In genomic region chr12:7639571-7640122, GRCh38 we compare ENCODE assay signal across 10 cellular contexts. TPM values are rescaled to one million over a fixed set of nuclear protein-coding genes. Genes with fewer than 3 reads are reported as not detected.
A peak's percentile ranks its signal among the peaks of the same experiment; 100 is the strongest.
DNase-seq lines count a peak whose midpoint lies in the region; ATAC-seq and TF ChIP-seq lines count a peak whose summit lies in the region.
"Not testable (repeated sequence)": the region's sequence is repeated elsewhere in the genome, so short reads cannot be mapped to it uniquely, and the experiment has no call there.
"Had no signal": no experiment of that assay in that cellular context is flagged by ENCODE, and none has a peak within 500 bp of the region (broad histone marks: within the 10 kb centered on the region; RNA-seq: fewer than 3 reads in every experiment).

No MANE protein-coding gene starts in this region.

- BruUV-seq in OCI-LY7 (replicated peaks; lab: Mats Ljungman, UMichigan) = not testable (repeated sequence)

- not testable (repeated sequence) for H3K27me3 ChIP-seq in CD4-positive, alpha-beta memory T cell (ENCODE audit: insufficient read depth, low read length); vagina
- peaks cover 0 to 59% (median 18%) of the 10 kb centered on the region in 7 donors for H3K27me3 ChIP-seq in heart right ventricle
- H3K27me3 ChIP-seq in spleen (replicated peaks in 1 of 7) = peaks cover 0 to 32% (median 0%) of the 10 kb centered on the region in 7 donors

- not testable (repeated sequence) for H3K36me3 Mint-ChIP-seq in CD4-positive, alpha-beta memory T cell; activated T-cell treated with anti-CD3 and anti-CD28 coated beads, Interleukin-2, amount 50 U/mL, for 4 hours (ENCODE audit: insufficient read depth); central memory CD8-positive, alpha-beta T cell (ENCODE audit: insufficient read depth); naive B cell

- not testable (repeated sequence) for H3K9me2 ChIP-seq in OCI-LY7 (ENCODE audit: insufficient read depth, low read length)

- CTCF ChIA-PET in CD4-positive, alpha-beta memory T cell (lab: Charles Lee; ENCODE audit: partially characterized antibody) = interaction anchor here (0.6 to 4.9 kb wide), 13 partner anchors 8 to 1532 kb away, joined by 3 to 53 read pairs (median 4); partner anchors contain the start of gene SPSB2
- CTCF ChIA-PET in OCI-LY7 (lab: Charles Lee; ENCODE audit: unreplicated experiment) = interaction anchor here (1.0 kb wide), 1 partner anchor 294 kb away, joined by 3 read pairs; no protein-coding TSS in a partner anchor

- H3K4me2 ChIP-seq in OCI-LY7 (ENCODE audit: low read length) = not testable (repeated sequence)

- peaks cover 21 to 33% (median 24%) of the 10 kb centered on the region in 4 donors for H3K4me1 Mint-ChIP-seq in CD4-positive, alpha-beta memory T cell
- H3K4me1 Mint-ChIP-seq in activated T-cell treated with anti-CD3 and anti-CD28 coated beads, Interleukin-2, amount 50 U/mL, for 4 hours (ENCODE audit: low read depth) = peaks cover 22% of the 10 kb centered on the region
- peaks cover 24% of the 10 kb centered on the region for H3K4me1 Mint-ChIP-seq in central memory CD8-positive, alpha-beta T cell
- H3K4me1 Mint-ChIP-seq in naive B cell = peaks cover 13 to 14% (median 13%) of the 10 kb centered on the region in 3 donors

- peak overlapping the region in 1 of 2 donors; percentile 25 for H3K4me3 ChIP-seq in CD4-positive, alpha-beta memory T cell (ENCODE audit: low read length in 2 of 2)
- not testable (repeated sequence) for H3K4me3 ChIP-seq in OCI-LY7 (ENCODE audit: low read depth, low read length, poor library complexity, severe bottlenecking)
- H3K4me3 ChIP-seq in heart right ventricle = peak overlapping the region in 9 of 10 donors; percentile 27 to 53 (median 38)
- peak overlapping the region; percentile 18 to 67 (median 40) for H3K4me3 ChIP-seq in spleen
- H3K4me3 ChIP-seq in vagina = peak overlapping the region; percentile 25 to 40

- POLR2A ChIA-PET in CD4-positive, alpha-beta memory T cell (lab: Charles Lee; ENCODE audit: partially characterized antibody) = interaction anchor here (0.7 to 1.5 kb wide), 3 partner anchors 388 to 788 kb away, joined by 3 to 6 read pairs (median 3); partner anchors contain the start of genes CDCA3 and PEX5
- POLR2A ChIA-PET in OCI-LY7 (lab: Charles Lee) = interaction anchor here (0.6 to 3.4 kb wide), 14 partner anchors 72 to 678 kb away, joined by 3 to 11 read pairs (median 4); partner anchors contain the start of gene PEX5

- not testable (repeated sequence) for ATAC-seq in activated T-cell treated with anti-CD3 and anti-CD28 coated beads, Interleukin-2, amount 50 U/mL, for 4 hours; naive B cell (ENCODE audit: low read depth in 2 of 2)
- ATAC-seq in central memory CD8-positive, alpha-beta T cell (replicated peaks; ENCODE audit: extremely low read depth, poor library complexity, severe bottlenecking) = peak; percentile 11
- ATAC-seq in heart right ventricle = peak in 3 of 8 donors; percentile 3 to 48 (median 25)

- intact Hi-C loops in CD4-positive, alpha-beta memory T cell (cut with micrococcal nuclease) = loop anchor here (5.0 kb wide), 1 partner anchor 443 kb away; the partner anchor contains the start of gene NECAP1
- intact Hi-C loops in OCI-LY7 (cut with micrococcal nuclease; ENCODE audit: unreplicated experiment) (loop anchor here (1.0 to 10.0 kb wide), 5 partner anchors 298 to 603 kb away; partner anchors contain the start of genes FOXJ2, NECAP1, PEX5 and SLC2A3), heart right ventricle (cut with DNase I) (loop anchor here in 5 of 10 donors (2.0 to 10.0 kb wide), 5 partner anchors 55 to 495 kb away; no protein-coding TSS in a partner anchor), spleen (cut with DNase I; ENCODE audit: low total_unique reads) (loop anchor here (5.0 to 10.0 kb wide), 2 partner anchors 175 to 422 kb away; no protein-coding TSS in a partner anchor), vagina (cut with DNase I) (loop anchor here (5.0 kb wide), 1 partner anchor 422 kb away; no protein-coding TSS in a partner anchor)

- not testable (repeated sequence) for TF ChIP-seq POLR2A in spleen (IDR thresholded peaks at IDR 0.05); vagina (IDR thresholded peaks at IDR 0.05)

- H3K4me3 Mint-ChIP-seq in CD4-positive, alpha-beta memory T cell = peak overlapping the region; percentile 78 to 91 (median 84)
- peak overlapping the region; percentile 68 for H3K4me3 Mint-ChIP-seq in activated T-cell treated with anti-CD3 and anti-CD28 coated beads, Interleukin-2, amount 50 U/mL, for 4 hours
- H3K4me3 Mint-ChIP-seq in central memory CD8-positive, alpha-beta T cell = peak overlapping the region; percentile 82
- H3K4me3 Mint-ChIP-seq in naive B cell = peak overlapping the region in 7 of 8 donors; percentile 2 to 88 (median 77)

- H3K4me1 ChIP-seq in CD4-positive, alpha-beta memory T cell (ENCODE audit: insufficient read depth, low read length) = peaks cover 24% of the 10 kb centered on the region
- peaks cover 55% of the 10 kb centered on the region for H3K4me1 ChIP-seq in OCI-LY7 (ENCODE audit: insufficient read depth, low read length, poor library complexity, severe bottlenecking)
- H3K4me1 ChIP-seq in heart right ventricle = peaks cover 0 to 17% (median 3%) of the 10 kb centered on the region in 9 donors
- H3K4me1 ChIP-seq in spleen = peaks cover 4 to 26% (median 13%) of the 10 kb centered on the region in 6 donors
- H3K4me1 ChIP-seq in vagina = not testable (repeated sequence)

- peak overlapping the region; percentile 90; the same call in 1 of the 2 replicates for H2AFZ ChIP-seq in OCI-LY7 (ENCODE audit: low read length)

- not testable (repeated sequence) for H4K20me1 ChIP-seq in OCI-LY7 (ENCODE audit: insufficient read depth, low read length)

- not testable (repeated sequence) for H3K9me3 ChIP-seq in CD4-positive, alpha-beta memory T cell (ENCODE audit: control insufficient read depth in 1 of 2, low read length in 2 of 2); OCI-LY7 (ENCODE audit: low read length); heart right ventricle; spleen; vagina

- peak overlapping the region; percentile 85 to 93 (median 90) for H3K27ac Mint-ChIP-seq in CD4-positive, alpha-beta memory T cell
- peak overlapping the region; percentile 78 for H3K27ac Mint-ChIP-seq in central memory CD8-positive, alpha-beta T cell (ENCODE audit: low read depth)
- H3K27ac Mint-ChIP-seq in naive B cell = peak overlapping the region in 2 of 6 donors; percentile 71 to 83

- not testable (repeated sequence) for H3K36me3 ChIP-seq in CD4-positive, alpha-beta memory T cell (ENCODE audit: insufficient read depth, low read length); OCI-LY7 (ENCODE audit: insufficient read depth, low read length); heart right ventricle; spleen; vagina

- not testable (repeated sequence) for H3K9me3 Mint-ChIP-seq in CD4-positive, alpha-beta memory T cell; activated T-cell treated with anti-CD3 and anti-CD28 coated beads, Interleukin-2, amount 50 U/mL, for 4 hours; central memory CD8-positive, alpha-beta T cell; naive B cell

- peak in 2 of 5 donors; percentile 2 to 57 for DNase-seq in CD4-positive, alpha-beta memory T cell
- not testable (repeated sequence) for DNase-seq in OCI-LY7 (ENCODE audit: low spot score); activated T-cell treated with anti-CD3 and anti-CD28 coated beads, Interleukin-2, amount 50 U/mL, for 4 hours; central memory CD8-positive, alpha-beta T cell (ENCODE audit: low spot score in 2 of 2); heart right ventricle; naive B cell; spleen; vagina (ENCODE audit: extremely low spot score in 2 of 2)

- not testable (repeated sequence) for H3K27me3 Mint-ChIP-seq in CD4-positive, alpha-beta memory T cell; activated T-cell treated with anti-CD3 and anti-CD28 coated beads, Interleukin-2, amount 50 U/mL, for 4 hours (ENCODE audit: low read depth)
- peaks cover 25% of the 10 kb centered on the region for H3K27me3 Mint-ChIP-seq in central memory CD8-positive, alpha-beta T cell
- peaks cover 10 to 30% (median 11%) of the 10 kb centered on the region in 3 donors for H3K27me3 Mint-ChIP-seq in naive B cell

- not testable (repeated sequence) for TF ChIP-seq CTCF in OCI-LY7 (conservative IDR thresholded peaks at IDR 0.05; ENCODE audit: low read length); heart right ventricle (IDR thresholded peaks at IDR 0.05); spleen (IDR thresholded peaks at IDR 0.05 in 8 of 11, conservative IDR thresholded peaks at IDR 0.05 in 3 of 11); vagina (IDR thresholded peaks at IDR 0.05)

- WGBS in heart right ventricle, 2 donors = 4 to 35% methylated on average over 23 to 38 of the region's 41 CpGs
- 18 to 55% (median 43%) methylated on average over 8 to 40 of the region's 41 CpGs for WGBS in spleen, 5 donors

- not testable (repeated sequence) for H3K27ac ChIP-seq in CD4-positive, alpha-beta memory T cell (ENCODE audit: low read depth, low read length); vagina
- H3K27ac ChIP-seq in OCI-LY7 (ENCODE audit: low read depth, low read length, poor library complexity, severe bottlenecking) (peak overlapping the region; percentile 99), heart right ventricle (peak overlapping the region in 1 of 10 donors; percentile 69), spleen (peak overlapping the region in 6 of 8 donors; percentile 47 to 78 (median 63))

- not testable (repeated sequence) for H3K79me2 ChIP-seq in OCI-LY7 (ENCODE audit: insufficient read depth, low read depth, low read length)

RNA-seq across cellular contexts. Expression of gene APOBEC1, which starts 26.1 kb away (rescaled TPM):
- total RNA-seq in CD4-positive, alpha-beta memory T cell = not detected
- not detected for polyA plus RNA-seq in CD4-positive, alpha-beta memory T cell
- total RNA-seq in OCI-LY7 (2014; rRNA removed; shearing (Covaris generic)) = not detected in 2 replicates
- total RNA-seq in OCI-LY7 (2022) (not detected in 2 replicates), heart right ventricle (not detected), spleen (not detected), vagina (not detected)
- not detected for total RNA-seq in activated T-cell treated with anti-CD3 and anti-CD28 coated beads, Interleukin-2, amount 50 U/mL, for 4 hours
- polyA plus RNA-seq in heart right ventricle (not detected), naive B cell (ENCODE audit: low read depth in 6 of 6) (under 1 TPM in 1 of 6 donors, not detected in 5; 0.45 TPM), spleen (not detected)
- total RNA-seq: posterior vena cava had no signal
- polyA plus RNA-seq: adipose tissue had no signal

RNA-seq across cellular contexts. Expression of gene GDF3, which starts 55.9 kb away (rescaled TPM):
- not detected for total RNA-seq in CD4-positive, alpha-beta memory T cell
- not detected for polyA plus RNA-seq in CD4-positive, alpha-beta memory T cell
- total RNA-seq in OCI-LY7 (2014; rRNA removed; shearing (Covaris generic)) = not detected in 2 replicates
- total RNA-seq in OCI-LY7 (2022) (not detected in 2 replicates), heart right ventricle (under 1 TPM in 3 of 10 donors, not detected in 7; 0.20 to 0.25 (median 0.21) TPM), spleen (1 to 10 TPM in 3 of 7 donors, under 1 TPM in 3, not detected in 1; 0.57 to 1.7 (median 0.97) TPM), vagina (not detected)
- not detected for total RNA-seq in activated T-cell treated with anti-CD3 and anti-CD28 coated beads, Interleukin-2, amount 50 U/mL, for 4 hours
- polyA plus RNA-seq in heart right ventricle (under 1 TPM; 0.22 to 0.36 TPM), naive B cell (ENCODE audit: low read depth in 6 of 6) (not detected), spleen (under 1 TPM; 0.10 to 0.42 (median 0.22) TPM)
